28 cellular contexts compared by ENCODE assay signal in the genomic region with DNA sequence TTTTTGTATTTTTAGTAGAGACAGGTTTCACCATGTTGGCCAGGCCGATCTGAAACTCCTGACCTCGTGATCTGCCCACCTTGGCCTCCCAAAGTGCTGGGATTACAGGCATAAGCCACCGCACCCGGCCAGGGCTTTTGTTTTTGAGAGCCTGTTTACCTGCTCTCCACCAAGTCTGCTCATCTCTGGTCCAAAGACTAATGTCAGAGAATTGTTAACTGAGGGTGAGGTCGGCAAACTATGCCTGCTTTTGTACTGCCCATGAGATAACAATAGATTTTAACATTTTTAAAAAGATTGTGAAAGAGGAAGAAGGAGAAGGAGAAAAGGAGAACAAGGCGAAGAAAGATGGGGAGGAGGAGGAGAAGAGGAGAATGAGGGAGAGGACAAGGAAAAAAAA. TPM values are rescaled to one million over a fixed set of nuclear protein-coding genes. Genes with fewer than 3 reads are reported as not detected.
"Had no signal": no experiment of that assay in that cellular context is flagged by ENCODE, and none has a peak within 500 bp of the region (broad histone marks: within the 10 kb centered on the region; RNA-seq: fewer than 3 reads in every experiment).

No MANE protein-coding gene starts in this region.

- H3K36me3 ChIP-seq: gastrocnemius medialis, pancreas, right atrium auricular region, thoracic aorta had no signal

- DNase-seq: activated CD4-positive, alpha-beta T cell treated with anti-CD3 and anti-CD28 coated beads for 48 hours; activated CD4-positive, alpha-beta T cell treated with anti-CD3 and anti-CD28 coated beads, Interleukin-2, amount 50 U/mL, for 48 hours; activated CD8-positive, alpha-beta memory T cell treated with anti-CD3 and anti-CD28 coated beads for 24 hours; activated effector memory CD4-positive, alpha-beta T cell treated with Interleukin-2 at 50 U/mL for 16 hours; activated naive CD4-positive, alpha-beta T cell treated with Interleukin-2 at 50 U/mL for 16 hours; aorta; body of pancreas; effector memory CD8-positive, alpha-beta T cell; erythroblast; gastrocnemius medialis; glutamatergic neuron; islet precursor cell; left ventricle myocardium superior; naive thymus-derived CD4-positive, alpha-beta T cell; nucleus accumbens; pancreas; stimulated activated CD4-positive, alpha-beta T cell treated with anti-CD3 and anti-CD28 coated beads, Interleukin-2, amount 100 ng/mL, for 48 hours; stimulated activated naive CD4-positive, alpha-beta T cell treated with Interleukin-2 at 50 U/mL for 16 hours; T-helper 1 cell had no signal

- H3K4me1 ChIP-seq: body of pancreas, gastrocnemius medialis, pancreas, right atrium auricular region had no signal

- FAIRE-seq: pancreas, TTC549 had no signal

- H3K9me3 ChIP-seq: body of pancreas, gastrocnemius medialis, pancreas, thoracic aorta had no signal

- ATAC-seq: body of pancreas; effector memory CD8-positive, alpha-beta T cell; gastrocnemius medialis; left ventricle myocardium superior; naive thymus-derived CD4-positive, alpha-beta T cell; pancreas had no signal

- H3K27me3 ChIP-seq: body of pancreas, gastrocnemius medialis, pancreas, right atrium auricular region had no signal

- H3K27ac ChIP-seq: body of pancreas, coronary artery, gastrocnemius medialis, pancreas, right atrium auricular region, thoracic aorta, VCaP had no signal

- H3K4me3 ChIP-seq: body of pancreas, coronary artery, gastrocnemius medialis, pancreas, right atrium auricular region, thoracic aorta had no signal

RNA-seq across cellular contexts. Expression of a gene that starts 26.0 kb away (rescaled TPM):
- total RNA-seq: aorta; body of pancreas; left ventricle myocardium superior; lung microvascular endothelial cell; mesenteric fat pad; naive thymus-derived CD4-positive, alpha-beta T cell; neural crest cell; pulmonary artery endothelial cell; right atrium auricular region; thoracic aorta had no signal

RNA-seq across cellular contexts. Expression of a gene that starts 60.0 kb away (rescaled TPM):
- total RNA-seq: gastrocnemius medialis; left ventricle myocardium superior; lung microvascular endothelial cell; mesenteric fat pad; naive thymus-derived CD4-positive, alpha-beta T cell; pulmonary artery endothelial cell; right atrium auricular region; thoracic aorta had no signal
